In the genomic region with DNA sequence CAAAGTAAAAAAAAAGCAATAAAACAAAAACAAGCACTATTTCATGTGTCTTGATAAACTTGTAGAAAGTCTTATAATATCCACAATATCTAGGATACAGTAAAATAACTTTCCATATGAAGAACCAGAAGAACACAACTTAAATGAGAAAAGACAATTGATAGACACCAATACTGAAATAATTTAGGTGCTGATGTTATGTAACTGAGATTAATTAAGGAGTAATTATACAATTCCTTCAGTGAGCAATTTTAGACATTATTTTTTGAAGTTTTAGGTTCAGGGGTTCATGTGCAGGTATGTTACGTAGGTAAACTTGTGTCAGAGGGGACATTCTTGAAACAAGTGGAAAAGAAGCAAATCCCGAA, we compare ENCODE assay signal across 14 cellular contexts.
DNase-seq lines count a peak whose midpoint lies in the region; ATAC-seq and TF ChIP-seq lines count a peak whose summit lies in the region.
"Had no signal": no experiment of that assay in that cellular context is flagged by ENCODE, and none has a peak within 500 bp of the region (broad histone marks: within the 10 kb centered on the region; RNA-seq: fewer than 3 reads in every experiment).

No MANE protein-coding gene starts in this region.

- intact Hi-C loops in activated B cell treated with CpG ODN at 0.5 μM for 24 hours (cut with micrococcal nuclease): loop anchor here (1.0 kb wide), 5 partner anchors 39 to 126 kb away; no protein-coding TSS in a partner anchor

- peak overlapping the region; percentile 98 for H3K27ac Mint-ChIP-seq in activated B cell treated with CpG ODN at 0.5 μM for 24 hours
- H3K27ac Mint-ChIP-seq in stimulated activated memory B cell treated with anti-CD40 and anti-IgM and Interleukin-4, amounts not matched to agents 10 μg/mL and 1 μg/mL and 100 μg/mL, for 72 hours: peak overlapping the region; percentile 97
- H3K27ac Mint-ChIP-seq: CD4-positive, alpha-beta T cell had no signal

- H3K9me3 ChIP-seq in MM.1S (replicated peaks; ENCODE audit: insufficient read depth, low read length): no peaks in the 10 kb centered on the region
- no peaks in the 10 kb centered on the region for H3K9me3 ChIP-seq in right atrium auricular region
- H3K9me3 ChIP-seq: Caco-2, SK-N-SH had no signal

- H3K27me3 Mint-ChIP-seq in activated B cell treated with CpG ODN at 0.5 μM for 24 hours: no peaks in the 10 kb centered on the region
- no peaks in the 10 kb centered on the region for H3K27me3 Mint-ChIP-seq in stimulated activated memory B cell treated with anti-CD40 and anti-IgM and Interleukin-4, amounts not matched to agents 10 μg/mL and 1 μg/mL and 100 μg/mL, for 72 hours

- POLR2A ChIA-PET in activated B cell treated with CpG ODN at 0.5 μM for 24 hours (lab: Charles Lee): interaction anchor here (1.0 to 3.7 kb wide), 5 partner anchors 12 to 45 kb away, joined by 4 to 44 read pairs (median 10); no protein-coding TSS in a partner anchor

- H3K4me3 Mint-ChIP-seq in activated B cell treated with CpG ODN at 0.5 μM for 24 hours: no peak overlapping the region
- peak overlapping the region; percentile 55 for H3K4me3 Mint-ChIP-seq in stimulated activated memory B cell treated with anti-CD40 and anti-IgM and Interleukin-4, amounts not matched to agents 10 μg/mL and 1 μg/mL and 100 μg/mL, for 72 hours
- H3K4me3 Mint-ChIP-seq: CD4-positive, alpha-beta T cell had no signal

- H3K9ac ChIP-seq in MM.1S (ENCODE audit: low read length): no peak overlapping the region
- H3K9ac ChIP-seq: SK-N-SH had no signal

- H3K27me3 ChIP-seq in HL-60 (ENCODE audit: insufficient read depth, poor library complexity, severe bottlenecking) (no peaks in the 10 kb centered on the region), MM.1S (replicated peaks; ENCODE audit: insufficient read depth, low read length) (no peaks in the 10 kb centered on the region), right atrium auricular region (no peaks in the 10 kb centered on the region)

- DNase-seq in HL-60 (ENCODE audit: low read depth in 1 of 2, low spot score in 1 of 2) (no peak), MM.1S (no peak), activated B cell treated with CpG ODN at 0.5 μM for 24 hours (no peak), NCI-H2081 (lab: John Stamatoyannopoulos, UW) (no peak), right atrium auricular region (ENCODE audit: low spot score) (no peak), SIG-M5 (lab: John Stamatoyannopoulos, UW) (no peak)
- DNase-seq: DMS 273 treated with DMSO at 0.1 percent for 48 hours had no signal

- CTCF ChIA-PET in activated B cell treated with CpG ODN at 0.5 μM for 24 hours (lab: Charles Lee): interaction anchor here (2.2 to 3.9 kb wide), 7 partner anchors 12 to 126 kb away, joined by 13 to 43 read pairs (median 32); no protein-coding TSS in a partner anchor

- H3K4me1 ChIP-seq in MM.1S (ENCODE audit: low read length): peaks cover 9% of the 10 kb centered on the region
- H3K4me1 ChIP-seq in right atrium auricular region: no peaks in the 10 kb centered on the region
- H3K4me1 ChIP-seq: Caco-2 had no signal

- peak overlapping the region; percentile 85; the same call in 1 of the 2 replicates for H3K4me2 ChIP-seq in MM.1S (ENCODE audit: low read depth, low read length)
- H3K4me2 ChIP-seq: SK-N-SH had no signal

- no peak overlapping the region for H2AFZ ChIP-seq in MM.1S (ENCODE audit: low read length)
- H2AFZ ChIP-seq: PC-9 had no signal

- peaks cover 2% of the 10 kb centered on the region for H3K9me3 Mint-ChIP-seq in activated B cell treated with CpG ODN at 0.5 μM for 24 hours
- H3K9me3 Mint-ChIP-seq in stimulated activated memory B cell treated with anti-CD40 and anti-IgM and Interleukin-4, amounts not matched to agents 10 μg/mL and 1 μg/mL and 100 μg/mL, for 72 hours: no peaks in the 10 kb centered on the region
- H3K9me3 Mint-ChIP-seq: CD4-positive, alpha-beta T cell; T-cell had no signal

- H3K4me3 ChIP-seq in HL-60 (replicated peaks; ENCODE audit: insufficient read depth, low read length) (no peak overlapping the region), MM.1S (ENCODE audit: low read length) (no peak overlapping the region), right atrium auricular region (no peak overlapping the region)
- H3K4me3 ChIP-seq: PC-9 had no signal

- H3K9me2 ChIP-seq in MM.1S (replicated peaks; ENCODE audit: insufficient read depth, low read length): no peaks in the 10 kb centered on the region
- H3K9me2 ChIP-seq: SK-N-SH had no signal

- no peaks in the 10 kb centered on the region for H4K20me1 ChIP-seq in MM.1S (ENCODE audit: insufficient read depth, low read length)

- H3K27ac ChIP-seq in HL-60 (replicated peaks) (peak overlapping the region; percentile 74), MM.1S (ENCODE audit: low read length) (no peak overlapping the region), right atrium auricular region (no peak overlapping the region)
- H3K27ac ChIP-seq: PC-9, RWPE1 had no signal

- TF ChIP-seq CTCF in HL-60 (IDR thresholded peaks at IDR 0.05; ENCODE audit: insufficient read depth, low read length): no peak
- TF ChIP-seq CTCF in MM.1S (IDR thresholded peaks at IDR 0.05; ENCODE audit: low read length): no peak
- no peak for TF ChIP-seq CTCF in activated B cell treated with CpG ODN at 0.5 μM for 24 hours (IDR thresholded peaks at IDR 0.05)
- no peak for TF ChIP-seq CTCF in right atrium auricular region (IDR thresholded peaks at IDR 0.05)

- ATAC-seq in activated B cell treated with CpG ODN at 0.5 μM for 24 hours (ENCODE audit: low read depth): no peak
- no peak for ATAC-seq in stimulated activated memory B cell treated with anti-CD40 and anti-IgM and Interleukin-4, amounts not matched to agents 10 μg/mL and 1 μg/mL and 100 μg/mL, for 72 hours

- H3K79me2 ChIP-seq in MM.1S (ENCODE audit: low read length): no peaks in the 10 kb centered on the region

- no peaks in the 10 kb centered on the region for H3F3A ChIP-seq in MM.1S (ENCODE audit: insufficient read depth, low read length)

- peaks cover 50% of the 10 kb centered on the region for H3K4me1 Mint-ChIP-seq in activated B cell treated with CpG ODN at 0.5 μM for 24 hours
- H3K4me1 Mint-ChIP-seq in stimulated activated memory B cell treated with anti-CD40 and anti-IgM and Interleukin-4, amounts not matched to agents 10 μg/mL and 1 μg/mL and 100 μg/mL, for 72 hours: peaks cover 38% of the 10 kb centered on the region

- no peaks in the 10 kb centered on the region for H3K36me3 Mint-ChIP-seq in activated B cell treated with CpG ODN at 0.5 μM for 24 hours (ENCODE audit: low read depth)
- H3K36me3 Mint-ChIP-seq in stimulated activated memory B cell treated with anti-CD40 and anti-IgM and Interleukin-4, amounts not matched to agents 10 μg/mL and 1 μg/mL and 100 μg/mL, for 72 hours: no peaks in the 10 kb centered on the region
- H3K36me3 Mint-ChIP-seq: T-cell had no signal

- H3K36me3 ChIP-seq in MM.1S (replicated peaks; ENCODE audit: insufficient read depth, low read length) (no peaks in the 10 kb centered on the region), right atrium auricular region (no peaks in the 10 kb centered on the region)
